Comparison of ENCODE assay signal across 36 cellular contexts in genomic region chr18:32805354-32805753, GRCh38. TPM values are rescaled to one million over a fixed set of nuclear protein-coding genes. Genes with fewer than 3 reads are reported as not detected.
A peak's percentile ranks its signal among the peaks of the same experiment; 100 is the strongest.
DNase-seq lines count a peak whose midpoint lies in the region; ATAC-seq, FAIRE-seq and TF ChIP-seq lines count a peak whose summit lies in the region.
"Had no signal": no experiment of that assay in that cellular context is flagged by ENCODE, and none has a peak within 500 bp of the region (broad histone marks: within the 10 kb centered on the region; RNA-seq: fewer than 3 reads in every experiment).

No MANE protein-coding gene starts in this region.

- 87 to 88% methylated on average over 5 of the region's 5 CpGs for WGBS in heart right ventricle, 2 donors
- WGBS in HepG2 (ENCODE audit: low lambda C conversion rate), result 83% methylated on average over 5 of the region's 5 CpGs
- 55% methylated on average over 5 of the region's 5 CpGs for WGBS in right lobe of liver (ENCODE audit: insufficient coverage, low coverage, low lambda C conversion rate, missing lambda C conversion rate)

- no peak overlapping the region for H3K4me3 ChIP-seq in cardiac muscle cell
- H3K4me3 ChIP-seq in heart right ventricle, result no peak overlapping the region
- no peak overlapping the region for H3K4me3 ChIP-seq in HepG2 (replicated peaks in 1 of 3; ENCODE audit: insufficient read depth in 1 of 3, low read depth in 2 of 3, low read length in 3 of 3)
- H3K4me3 ChIP-seq in right lobe of liver, result no peak overlapping the region
- H3K4me3 ChIP-seq: A549; BLaER1; BLaER1 treated with 17β-estradiol and CSF1 and Interleukin-3, amounts not matched to agents 10 nM and 100 nM had no signal

- POLR2A ChIA-PET in HepG2 (lab: Yijun Ruan, JAX), result interaction anchor here (4.5 to 4.8 kb wide), 2 partner anchors 28 to 35 kb away, joined by 62 to 136 read pairs; partner anchors contain the start of gene KLHL14

- peak overlapping the region; percentile 99 for H3K27ac Mint-ChIP-seq in memory B cell
- H3K27ac Mint-ChIP-seq: CD14-positive monocyte; CD4-positive, alpha-beta memory T cell; CD4-positive, alpha-beta T cell; CD4-positive, CD25-positive, alpha-beta regulatory T cell; CD8-positive, alpha-beta memory T cell; CD8-positive, alpha-beta T cell had no signal

- in situ Hi-C loops in HepG2 (cut with HindIII; ENCODE audit: extremely low pct_ligation_motif_present, low pct_unique_long_range_greater_than_20kb), result no loop called here

- H3K9ac ChIP-seq in HepG2 (ENCODE audit: insufficient read depth, low read depth, low read length), result no peak overlapping the region
- H3K9ac ChIP-seq: BLaER1; BLaER1 treated with 17β-estradiol and CSF1 and Interleukin-3, amounts not matched to agents 10 nM and 100 nM had no signal

- H3K4me1 ChIP-seq in cardiac muscle cell (ENCODE audit: low read depth) (peaks cover 56% of the 10 kb centered on the region), heart right ventricle (no peaks in the 10 kb centered on the region), HepG2 (ENCODE audit: insufficient read depth, low read length) (peaks cover 86% of the 10 kb centered on the region), right lobe of liver (no peaks in the 10 kb centered on the region)
- H3K4me1 ChIP-seq: A549, BE2C, Caco-2 had no signal

- intact Hi-C loops in heart right ventricle (cut with DNase I), result loop anchor here in 1 of 10 donors (10.0 kb wide), 1 partner anchor 59 kb away; no protein-coding TSS in a partner anchor
- intact Hi-C loops in HepG2 (cut with micrococcal nuclease; ENCODE audit: unreplicated experiment), result no loop called here
- intact Hi-C loops in right lobe of liver (cut with DNase I), result no loop called here

- H3K4me1 Mint-ChIP-seq in memory B cell, result peaks cover 38% of the 10 kb centered on the region
- H3K4me1 Mint-ChIP-seq: CD14-positive monocyte; CD4-positive, alpha-beta memory T cell; CD4-positive, CD25-positive, alpha-beta regulatory T cell; CD8-positive, alpha-beta memory T cell had no signal

- peak overlapping the region; percentile 59 for H3K27ac ChIP-seq in cardiac muscle cell
- H3K27ac ChIP-seq in heart right ventricle, result no peak overlapping the region
- peak overlapping the region; percentile 99 for H3K27ac ChIP-seq in HepG2 (ENCODE audit: extremely low read length, insufficient read depth, low read length)
- no peak overlapping the region for H3K27ac ChIP-seq in right lobe of liver
- H3K27ac ChIP-seq: 22Rv1; A549; BLaER1; BLaER1 treated with 17β-estradiol and CSF1 and Interleukin-3, amounts not matched to agents 10 nM and 100 nM; C4-2B had no signal

- no peak for TF ChIP-seq CTCF in cardiac muscle cell (IDR thresholded peaks at IDR 0.05; ENCODE audit: low read depth, low read length)
- TF ChIP-seq CTCF in heart right ventricle (IDR thresholded peaks at IDR 0.05), result no peak
- no peak for TF ChIP-seq CTCF in HepG2 (CRISPR knock-in tag; IDR thresholded peaks at IDR 0.05)
- no peak for TF ChIP-seq CTCF in right lobe of liver (IDR thresholded peaks at IDR 0.05)

- H4K20me1 ChIP-seq in HepG2 (ENCODE audit: insufficient read depth, low read length), result no peaks in the 10 kb centered on the region
- H4K20me1 ChIP-seq: BLaER1; BLaER1 treated with 17β-estradiol and CSF1 and Interleukin-3, amounts not matched to agents 10 nM and 100 nM had no signal

- CTCF ChIA-PET in HepG2 (lab: Yijun Ruan, JAX; ENCODE audit: low intra/inter-chr PET ratio, low total read pairs), result no interaction called here

- no TSS peak for BruUV-seq in HepG2 (replicated peaks; lab: Mats Ljungman, UMichigan)

- no peak for TF ChIP-seq POLR2A in HepG2 (IDR thresholded peaks at IDR 0.05; ENCODE audit: insufficient read depth in 1 of 2, low read depth in 2 of 2, low read length in 2 of 2)
- TF ChIP-seq POLR2A in right lobe of liver (IDR thresholded peaks at IDR 0.05), result no peak

- no peak overlapping the region for H3K4me2 ChIP-seq in HepG2 (ENCODE audit: low read depth, low read length)
- H3K4me2 ChIP-seq: A549 had no signal

- no peak for TF ChIP-seq RAD21 in HepG2 (CRISPR knock-in tag; IDR thresholded peaks at IDR 0.05)

- no peaks in the 10 kb centered on the region for H3K79me2 ChIP-seq in HepG2 (ENCODE audit: insufficient read depth, low read length)

- no peaks in the 10 kb centered on the region for H3K9me3 Mint-ChIP-seq in memory B cell

- H3K36me3 Mint-ChIP-seq in memory B cell, result no peaks in the 10 kb centered on the region
- H3K36me3 Mint-ChIP-seq: CD14-positive monocyte; CD4-positive, alpha-beta memory T cell; CD4-positive, CD25-positive, alpha-beta regulatory T cell; CD8-positive, alpha-beta memory T cell; CD8-positive, alpha-beta T cell had no signal

- H3K9me3 ChIP-seq in cardiac muscle cell (ENCODE audit: low read depth) (no peaks in the 10 kb centered on the region), heart right ventricle (no peaks in the 10 kb centered on the region), HepG2 (ENCODE audit: low read length) (no peaks in the 10 kb centered on the region), right lobe of liver (no peaks in the 10 kb centered on the region)
- H3K9me3 ChIP-seq: A549; BE2C; BLaER1; BLaER1 treated with 17β-estradiol and CSF1 and Interleukin-3, amounts not matched to agents 10 nM and 100 nM; Caco-2 had no signal

- no peak for FAIRE-seq in HepG2 (lab: Jason Lieb, UNC)
- FAIRE-seq: A204.1, A549 had no signal

- DNase-seq in cardiac muscle cell (ENCODE audit: low read depth in 1 of 2, low spot score in 1 of 2), result no peak
- DNase-seq in heart right ventricle, result no peak
- no peak for DNase-seq in HepG2 (ENCODE audit: low spot score)
- no peak for DNase-seq in right lobe of liver
- no peak for DNase-seq in memory B cell (ENCODE audit: low spot score in 2 of 2)
- no peak for DNase-seq in stimulated activated CD4-positive, alpha-beta T cell treated with anti-CD3 and anti-CD28 coated beads, Interleukin-1b, Interleukin-23, amount 100 ng/mL, for 48 hours
- DNase-seq: 8988T; ACHN; AML-193; BE2C; C1 segment of cervical spinal cord; Caco-2; Calu3; CD4-positive, alpha-beta memory T cell; CD4-positive, alpha-beta T cell; CD4-positive, CD25-positive, alpha-beta regulatory T cell; CD8-positive, alpha-beta memory T cell; CD8-positive, alpha-beta T cell; COR-L47; DMS 273 treated with DMSO at 0.1 percent for 48 hours; DMS153; DMS79; DMS79 treated with DMSO at 0.1 percent for 48 hours; DND-41; EL had no signal

- no peaks in the 10 kb centered on the region for H3K27me3 ChIP-seq in cardiac muscle cell
- peaks cover 0 to 11% (median 0%) of the 10 kb centered on the region in 7 donors for H3K27me3 ChIP-seq in heart right ventricle
- no peaks in the 10 kb centered on the region for H3K27me3 ChIP-seq in HepG2 (ENCODE audit: control insufficient read depth in 1 of 2, insufficient read depth in 2 of 2, low read length in 2 of 2)
- H3K27me3 ChIP-seq in right lobe of liver, result no peaks in the 10 kb centered on the region
- H3K27me3 ChIP-seq: BE2C, BLaER1 had no signal

- no peaks in the 10 kb centered on the region for H3K27me3 Mint-ChIP-seq in memory B cell
- H3K27me3 Mint-ChIP-seq: B cell; CD4-positive, alpha-beta memory T cell; CD4-positive, alpha-beta T cell; CD4-positive, CD25-positive, alpha-beta regulatory T cell; CD8-positive, alpha-beta memory T cell had no signal

- ATAC-seq in heart right ventricle (no peak), HepG2 (no peak), right lobe of liver (no peak), memory B cell (ENCODE audit: low read depth) (no peak)
- ATAC-seq: A549; CD8-positive, alpha-beta T cell had no signal

- H3K36me3 ChIP-seq in cardiac muscle cell (no peaks in the 10 kb centered on the region), heart right ventricle (no peaks in the 10 kb centered on the region), HepG2 (replicated peaks in 1 of 2; ENCODE audit: control insufficient read depth in 1 of 2, insufficient read depth in 2 of 2, low read length in 2 of 2) (no peaks in the 10 kb centered on the region), right lobe of liver (no peaks in the 10 kb centered on the region)
- H3K36me3 ChIP-seq: BE2C; BLaER1; BLaER1 treated with 17β-estradiol and CSF1 and Interleukin-3, amounts not matched to agents 10 nM and 100 nM had no signal

- H3K4me3 Mint-ChIP-seq in memory B cell, result no peak overlapping the region
- H3K4me3 Mint-ChIP-seq: CD14-positive monocyte; CD4-positive, alpha-beta memory T cell; CD4-positive, alpha-beta T cell; CD4-positive, CD25-positive, alpha-beta regulatory T cell; CD8-positive, alpha-beta memory T cell; CD8-positive, alpha-beta T cell had no signal

- no peak overlapping the region for H2AFZ ChIP-seq in HepG2 (ENCODE audit: low read length)

- TF ChIP-seq EP300 in HepG2 (IDR thresholded peaks at IDR 0.05; ENCODE audit: low read depth in 2 of 2, low read length in 2 of 2), result no peak
- TF ChIP-seq EP300 in HepG2 (CRISPR knock-in tag; IDR thresholded peaks at IDR 0.05; ENCODE audit: borderline replicate concordance), result no peak

RNA-seq across cellular contexts. Expression of gene KLHL14, which starts 32.5 kb away (rescaled TPM):
- total RNA-seq in cardiac muscle cell, result 69.8 and 88.0 TPM in 2 replicates
- 45.8 and 54.8 TPM in 2 replicates for polyA plus RNA-seq in cardiac muscle cell
- under 1 TPM in 5 of 10 donors, not detected in 5; 0.04 to 0.28 (median 0.12) TPM for total RNA-seq in heart right ventricle
- polyA plus RNA-seq in heart right ventricle, result under 1 TPM; 0.04 to 0.15 TPM
- 41.8 and 55.3 TPM in 2 replicates for total RNA-seq in HepG2 (2016; rRNA removed; fragmentation: Illumina TruSeq; extraction: Trizol)
- 4.2 and 4.5 TPM in 2 replicates for total RNA-seq in HepG2 (2016; cell fraction: cytosol; rRNA removed; fragmentation: Illumina TruSeq; extraction: Trizol; ENCODE audit: low read depth)
- 41.6 and 49.3 TPM in 2 replicates for total RNA-seq in HepG2 (2016; cell fraction: insoluble cytoplasmic fraction; rRNA removed; fragmentation: Illumina TruSeq; extraction: Trizol)
- 16.6 and 19.2 TPM in 2 replicates for total RNA-seq in HepG2 (2016; cell fraction: membrane; rRNA removed; fragmentation: Illumina TruSeq; extraction: Trizol)
- total RNA-seq in HepG2 (2016; cell fraction: nucleus; rRNA removed; fragmentation: Illumina TruSeq; extraction: Trizol), result 59.9 and 65.4 TPM in 2 replicates
- polyA plus RNA-seq in HepG2 (2011; rRNA removed), result 14.5 and 16.0 TPM in 2 replicates
- polyA plus RNA-seq in HepG2 (2011; cell fraction: cytosol; rRNA removed), result 8.1 and 12.2 TPM in 2 replicates
- polyA plus RNA-seq in HepG2 (2011; cell fraction: nucleus; rRNA removed), result 25.8 and 30.8 TPM in 2 replicates
- 19.2 and 24.1 TPM in 2 replicates for polyA plus RNA-seq in HepG2 (2012)
- polyA plus RNA-seq in HepG2 (2016; cell fraction: cytosol; fragmentation: Illumina TruSeq; extraction: Trizol; ENCODE audit: low read depth), result 1.3 and 1.6 TPM in 2 replicates
- polyA plus RNA-seq in HepG2 (2016; cell fraction: insoluble cytoplasmic fraction; fragmentation: Illumina TruSeq; extraction: Trizol; ENCODE audit: low read depth), result 42.4 and 43.4 TPM in 2 replicates
- polyA plus RNA-seq in HepG2 (2016; cell fraction: membrane; fragmentation: Illumina TruSeq; extraction: Trizol; ENCODE audit: low read depth), result 5.6 and 6.2 TPM in 2 replicates
- 60.0 and 63.2 TPM in 2 replicates for polyA plus RNA-seq in HepG2 (2016; cell fraction: nucleus; fragmentation: Illumina TruSeq; extraction: Trizol; ENCODE audit: insufficient read depth, low read depth)
- 122 TPM in 1 of 2 replicates, not detected in the other for polyA minus RNA-seq in HepG2 (2011; rRNA and poly(A)+ RNA removed; ENCODE audit: low replicate concordance)
- polyA minus RNA-seq in HepG2 (2011; cell fraction: cytosol; rRNA and poly(A)+ RNA removed), result 19.7 and 21.2 TPM in 2 replicates
- 72.0 and 78.8 TPM in 2 replicates for polyA minus RNA-seq in HepG2 (2011; cell fraction: nucleus; rRNA and poly(A)+ RNA removed)
- under 1 TPM in 2 of 6 experiments, not detected in 4; 0.09 to 0.24 TPM for total RNA-seq in right lobe of liver
- total RNA-seq: A172; Caco-2; CD4-positive, alpha-beta memory T cell; CD4-positive, alpha-beta T cell; CD4-positive, CD25-positive, alpha-beta regulatory T cell; CD8-positive, alpha-beta memory T cell had no signal
- polyA plus RNA-seq: A549; AG04450; BJ; CD14-positive monocyte; CD8-positive, alpha-beta memory T cell had no signal

Comparison
In these comparisons a context has a peak if more than half of its experiments do, and no peak if none do; other contexts are left out.
1. H3K27ac ChIP-seq: peak in cardiac muscle cell (single experiment) and HepG2 (single experiment); none in heart right ventricle (0 of 10) and right lobe of liver (0 of 3).
2. RNA of gene KLHL14, which starts 32.5 kb away (total RNA-seq): 69.8 to 88.0 TPM in cardiac muscle cell and 4.2 to 65.4 TPM in HepG2; 0.04 to 0.28 TPM in heart right ventricle and 0.09 to 0.24 TPM in right lobe of liver; every median in the first group is over 4 times any median in the second.